ENCODE assay signal across 1 cellular context in the genomic region with DNA sequence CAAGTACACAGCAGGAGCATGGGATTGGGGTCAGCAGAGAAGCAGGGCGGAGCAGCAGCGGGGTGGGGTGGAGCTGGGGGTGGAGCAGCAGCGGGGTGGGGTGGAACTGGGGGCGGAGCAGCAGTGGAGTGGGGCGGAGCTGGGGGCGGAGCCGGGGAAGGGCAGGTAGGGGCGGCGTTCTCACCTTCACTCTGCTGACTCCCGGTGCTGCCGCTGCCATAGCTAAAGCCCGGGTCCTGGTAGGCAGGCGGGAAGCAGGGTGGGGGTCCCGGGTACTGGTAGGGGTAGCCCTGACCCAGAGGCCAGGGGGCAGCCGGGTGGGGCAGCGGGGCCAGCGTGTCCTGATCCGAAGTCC.
TF ChIP-seq lines count a peak whose summit lies in the region.

No MANE protein-coding gene starts in this region.

TF ChIP-seq in IMR-90, 13 proteins besides CTCF, POLR2A, EP300 and RAD21:
- no peak for TF ChIP-seq ELK1 (IDR thresholded peaks at IDR 0.05; ENCODE audit: borderline replicate concordance, low read depth, low read length)
- no peak for TF ChIP-seq BHLHE40 (IDR thresholded peaks at IDR 0.05; ENCODE audit: low read depth, low read length)
- TF ChIP-seq RFX5 (IDR thresholded peaks at IDR 0.05; ENCODE audit: low read depth, low read length), result no peak
- TF ChIP-seq, protein P1, sequence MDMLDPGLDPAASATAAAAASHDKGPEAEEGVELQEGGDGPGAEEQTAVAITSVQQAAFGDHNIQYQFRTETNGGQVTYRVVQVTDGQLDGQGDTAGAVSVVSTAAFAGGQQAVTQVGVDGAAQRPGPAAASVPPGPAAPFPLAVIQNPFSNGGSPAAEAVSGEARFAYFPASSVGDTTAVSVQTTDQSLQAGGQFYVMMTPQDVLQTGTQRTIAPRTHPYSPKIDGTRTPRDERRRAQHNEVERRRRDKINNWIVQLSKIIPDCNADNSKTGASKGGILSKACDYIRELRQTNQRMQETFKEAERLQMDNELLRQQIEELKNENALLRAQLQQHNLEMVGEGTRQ (IDR thresholded peaks at IDR 0.05; ENCODE audit: low read depth, low read length), result no peak
- no peak for TF ChIP-seq MAFK (IDR thresholded peaks at IDR 0.05; ENCODE audit: low read depth, low read length)
- TF ChIP-seq MXI1 (IDR thresholded peaks at IDR 0.05; ENCODE audit: borderline replicate concordance, low read depth, low read length), result no peak
- no peak for TF ChIP-seq SMC3 (IDR thresholded peaks at IDR 0.05; ENCODE audit: low read depth, low read length)
- TF ChIP-seq CEBPB (IDR thresholded peaks at IDR 0.05; ENCODE audit: low read depth, low read length), result no peak
- TF ChIP-seq MAZ (IDR thresholded peaks at IDR 0.05; ENCODE audit: borderline replicate concordance, low read depth, low read length), result no peak
- no peak for TF ChIP-seq CHD1 (IDR thresholded peaks at IDR 0.05; ENCODE audit: low read depth, low read length)
- TF ChIP-seq NFE2L2 (IDR thresholded peaks at IDR 0.05; ENCODE audit: low read depth, low read length), result no peak
- no peak for TF ChIP-seq RCOR1 (IDR thresholded peaks at IDR 0.05; ENCODE audit: insufficient replicate concordance, low read length)
- no peak for TF ChIP-seq FOS (IDR thresholded peaks at IDR 0.05; ENCODE audit: low read depth, low read length)
